In genomic region chr2:8059794-8060193, GRCh38 we compare ENCODE assay signal across 14 cellular contexts.
A peak's percentile ranks its signal among the peaks of the same experiment; 100 is the strongest.
DNase-seq lines count a peak whose midpoint lies in the region; ATAC-seq, FAIRE-seq and TF ChIP-seq lines count a peak whose summit lies in the region.
"Had no signal": no experiment of that assay in that cellular context is flagged by ENCODE, and none has a peak within 500 bp of the region (broad histone marks: within the 10 kb centered on the region; RNA-seq: fewer than 3 reads in every experiment).

No MANE protein-coding gene starts in this region.

- no peak overlapping the region for H2AFZ ChIP-seq in HepG2 (ENCODE audit: low read length)

- CTCF ChIA-PET in HepG2 (lab: Yijun Ruan, JAX; ENCODE audit: low intra/inter-chr PET ratio, low total read pairs): no interaction called here

- H3K4me3 ChIP-seq in HepG2 (replicated peaks in 1 of 3; ENCODE audit: insufficient read depth in 1 of 3, low read depth in 2 of 3, low read length in 3 of 3) (no peak overlapping the region), right lobe of liver (no peak overlapping the region), sigmoid colon (no peak overlapping the region)
- H3K4me3 ChIP-seq: HAP-1 had no signal

- H3K9ac ChIP-seq in HepG2 (ENCODE audit: insufficient read depth, low read depth, low read length): no peak overlapping the region

- no peak for TF ChIP-seq RAD21 in HepG2 (CRISPR knock-in tag; IDR thresholded peaks at IDR 0.05)

- H3K9me3 ChIP-seq in HepG2 (ENCODE audit: low read length) (no peaks in the 10 kb centered on the region), right lobe of liver (no peaks in the 10 kb centered on the region), sigmoid colon (no peaks in the 10 kb centered on the region)
- H3K9me3 ChIP-seq: HAP-1 had no signal

- peaks cover 22% of the 10 kb centered on the region for H3K4me1 Mint-ChIP-seq in activated T-helper 17 cell treated with anti-CD3 and anti-CD28 coated beads, Interleukin-2, amount 50 U/mL, for 72 hours

- in situ Hi-C loops in HepG2 (cut with HindIII; ENCODE audit: extremely low pct_ligation_motif_present, low pct_unique_long_range_greater_than_20kb): no loop called here

- H3K36me3 ChIP-seq in HepG2 (replicated peaks in 1 of 2; ENCODE audit: control insufficient read depth in 1 of 2, insufficient read depth in 2 of 2, low read length in 2 of 2) (no peaks in the 10 kb centered on the region), right lobe of liver (no peaks in the 10 kb centered on the region), sigmoid colon (no peaks in the 10 kb centered on the region)
- H3K36me3 ChIP-seq: HAP-1 had no signal

- intact Hi-C loops in HepG2 (cut with micrococcal nuclease; ENCODE audit: unreplicated experiment) (no loop called here), right lobe of liver (cut with DNase I) (no loop called here), sigmoid colon (cut with DNase I) (no loop called here)

- peaks cover 0 to 3% of the 10 kb centered on the region in 2 experiments; a peak in 1 of 5 replicates for H3K27me3 ChIP-seq in HepG2 (ENCODE audit: control insufficient read depth in 1 of 2, insufficient read depth in 2 of 2, low read length in 2 of 2)
- H3K27me3 ChIP-seq in right lobe of liver: no peaks in the 10 kb centered on the region
- H3K27me3 ChIP-seq in sigmoid colon: no peaks in the 10 kb centered on the region

- peak overlapping the region; percentile 44 for H3K27ac Mint-ChIP-seq in activated T-helper 17 cell treated with anti-CD3 and anti-CD28 coated beads, Interleukin-2, amount 50 U/mL, for 72 hours
- H3K27ac Mint-ChIP-seq: HFFc6 had no signal

- H3K27ac ChIP-seq in HepG2 (ENCODE audit: extremely low read length, insufficient read depth, low read length): no peak overlapping the region
- no peak overlapping the region for H3K27ac ChIP-seq in right lobe of liver
- no peak overlapping the region for H3K27ac ChIP-seq in sigmoid colon
- H3K27ac ChIP-seq: 22Rv1 had no signal

- WGBS in HepG2 (ENCODE audit: low lambda C conversion rate): 38% methylated on average over 4 of the region's 4 CpGs
- WGBS in right lobe of liver (ENCODE audit: insufficient coverage, low coverage, low lambda C conversion rate, missing lambda C conversion rate): 74% methylated on average over 4 of the region's 4 CpGs
- 66 to 75% methylated on average over 4 of the region's 4 CpGs for WGBS in sigmoid colon, 2 donors

- DNase-seq in NCI-H748 (lab: John Stamatoyannopoulos, UW; ENCODE audit: unreplicated experiment): peak; percentile 47
- DNase-seq in NCI-H748 treated with DMSO at 0.1 percent for 48 hours (lab: John Stamatoyannopoulos, UW): no peak
- no peak for DNase-seq in HepG2 (ENCODE audit: low spot score)
- no peak for DNase-seq in right lobe of liver
- DNase-seq in renal cortical epithelial cell (ENCODE audit: low read depth): peak; percentile 32
- no peak for DNase-seq in mucosa of gallbladder (ENCODE audit: low spot score)
- DNase-seq in sigmoid colon: no peak
- DNase-seq: GF-D8, HFFc6 had no signal

- no peak for ATAC-seq in HepG2
- ATAC-seq in right lobe of liver: no peak
- ATAC-seq in activated T-helper 17 cell treated with anti-CD3 and anti-CD28 coated beads, Interleukin-2, amount 50 U/mL, for 72 hours (replicated peaks): no peak

- POLR2A ChIA-PET in HepG2 (lab: Yijun Ruan, JAX): no interaction called here

- H3K79me2 ChIP-seq in HepG2 (ENCODE audit: insufficient read depth, low read length): no peaks in the 10 kb centered on the region

- TF ChIP-seq EP300 in HepG2 (IDR thresholded peaks at IDR 0.05; ENCODE audit: low read depth in 2 of 2, low read length in 2 of 2) (no peak), HepG2 (CRISPR knock-in tag; IDR thresholded peaks at IDR 0.05; ENCODE audit: borderline replicate concordance) (no peak), sigmoid colon (IDR thresholded peaks at IDR 0.05) (no peak)

- no peaks in the 10 kb centered on the region for H4K20me1 ChIP-seq in HepG2 (ENCODE audit: insufficient read depth, low read length)

- H3K27me3 Mint-ChIP-seq in activated T-helper 17 cell treated with anti-CD3 and anti-CD28 coated beads, Interleukin-2, amount 50 U/mL, for 72 hours: no peaks in the 10 kb centered on the region

- TF ChIP-seq CTCF in HepG2 (CRISPR knock-in tag; IDR thresholded peaks at IDR 0.05): no peak
- TF ChIP-seq CTCF in right lobe of liver (IDR thresholded peaks at IDR 0.05): no peak
- no peak for TF ChIP-seq CTCF in sigmoid colon (IDR thresholded peaks at IDR 0.05)

- no TSS peak for BruUV-seq in HepG2 (replicated peaks; lab: Mats Ljungman, UMichigan)

- TF ChIP-seq POLR2A in HepG2 (IDR thresholded peaks at IDR 0.05; ENCODE audit: insufficient read depth in 1 of 2, low read depth in 2 of 2, low read length in 2 of 2): no peak
- no peak for TF ChIP-seq POLR2A in right lobe of liver (IDR thresholded peaks at IDR 0.05)
- no peak for TF ChIP-seq POLR2A in sigmoid colon (IDR thresholded peaks at IDR 0.05)

- H3K4me3 Mint-ChIP-seq in activated T-helper 17 cell treated with anti-CD3 and anti-CD28 coated beads, Interleukin-2, amount 50 U/mL, for 72 hours: peak overlapping the region; percentile 2
- H3K4me3 Mint-ChIP-seq: HFFc6 had no signal

- peaks cover 11% of the 10 kb centered on the region for H3K36me3 Mint-ChIP-seq in activated T-helper 17 cell treated with anti-CD3 and anti-CD28 coated beads, Interleukin-2, amount 50 U/mL, for 72 hours (ENCODE audit: low read depth)

- H3K4me2 ChIP-seq in HepG2 (ENCODE audit: low read depth, low read length): no peak overlapping the region

- FAIRE-seq in HepG2 (lab: Jason Lieb, UNC): no peak
- FAIRE-seq: H1, HTR-8/SVneo had no signal

- peaks cover 18% of the 10 kb centered on the region for H3K9me3 Mint-ChIP-seq in activated T-helper 17 cell treated with anti-CD3 and anti-CD28 coated beads, Interleukin-2, amount 50 U/mL, for 72 hours
- H3K9me3 Mint-ChIP-seq: HFFc6 had no signal

- H3K4me1 ChIP-seq in HepG2 (ENCODE audit: insufficient read depth, low read length): no peaks in the 10 kb centered on the region
- H3K4me1 ChIP-seq in right lobe of liver: no peaks in the 10 kb centered on the region
- no peaks in the 10 kb centered on the region for H3K4me1 ChIP-seq in sigmoid colon
- H3K4me1 ChIP-seq: HAP-1 had no signal

TF ChIP-seq in HepG2, 621 proteins besides CTCF, POLR2A, EP300 and RAD21:
- TF ChIP-seq CEBPB (IDR thresholded peaks at IDR 0.05; ENCODE audit: borderline replicate concordance, low read depth, low read length) (peak; percentile 66), POLR2AphosphoS5 (IDR thresholded peaks at IDR 0.05; ENCODE audit: low read depth, low read length) (no peak)

Comparison
In these comparisons a context has a peak if more than half of its experiments do, and no peak if none do; other contexts are left out.
1. DNase-seq: peak in NCI-H748 (single experiment) and renal cortical epithelial cell (single experiment); none in NCI-H748 treated with DMSO at 0.1 percent for 48 hours (single experiment), HepG2 (single experiment), right lobe of liver (0 of 3), mucosa of gallbladder (single experiment) and sigmoid colon (single experiment).